2 cellular contexts compared by ENCODE assay signal in the genomic region with DNA sequence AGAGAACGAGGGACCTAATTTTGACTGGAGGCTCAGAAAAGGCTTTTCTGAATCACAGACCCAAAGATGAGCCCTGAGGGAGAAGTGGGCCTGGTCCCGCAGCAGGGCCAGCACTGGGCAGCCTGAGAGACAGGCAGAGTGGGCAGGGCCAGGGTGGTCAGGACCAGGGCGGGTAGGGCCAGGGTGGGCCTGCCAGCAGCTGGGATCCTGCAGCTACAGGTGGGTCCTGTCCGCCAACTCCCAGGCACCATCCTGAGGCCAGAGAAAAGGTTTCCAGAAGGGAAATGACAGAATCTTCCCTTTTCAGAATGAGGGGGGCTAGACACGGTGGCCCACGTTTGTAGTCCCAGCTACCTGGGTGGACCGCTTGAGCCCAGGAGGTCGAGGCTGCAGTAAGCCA.
TF ChIP-seq lines count a peak whose summit lies in the region.

No MANE protein-coding gene starts in this region.

TF ChIP-seq in IMR-90, 13 proteins besides CTCF, POLR2A, EP300 and RAD21:
- no peak for TF ChIP-seq RCOR1 (IDR thresholded peaks at IDR 0.05; ENCODE audit: insufficient replicate concordance, low read length)
- no peak for TF ChIP-seq NFE2L2 (IDR thresholded peaks at IDR 0.05; ENCODE audit: low read depth, low read length)
- TF ChIP-seq CEBPB (IDR thresholded peaks at IDR 0.05; ENCODE audit: low read depth, low read length), result no peak
- TF ChIP-seq, protein P1, sequence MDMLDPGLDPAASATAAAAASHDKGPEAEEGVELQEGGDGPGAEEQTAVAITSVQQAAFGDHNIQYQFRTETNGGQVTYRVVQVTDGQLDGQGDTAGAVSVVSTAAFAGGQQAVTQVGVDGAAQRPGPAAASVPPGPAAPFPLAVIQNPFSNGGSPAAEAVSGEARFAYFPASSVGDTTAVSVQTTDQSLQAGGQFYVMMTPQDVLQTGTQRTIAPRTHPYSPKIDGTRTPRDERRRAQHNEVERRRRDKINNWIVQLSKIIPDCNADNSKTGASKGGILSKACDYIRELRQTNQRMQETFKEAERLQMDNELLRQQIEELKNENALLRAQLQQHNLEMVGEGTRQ (IDR thresholded peaks at IDR 0.05; ENCODE audit: low read depth, low read length), result no peak

TF ChIP-seq in endothelial cell of umbilical vein, 7 proteins besides CTCF, POLR2A, EP300 and RAD21:
- TF ChIP-seq, protein P2, sequence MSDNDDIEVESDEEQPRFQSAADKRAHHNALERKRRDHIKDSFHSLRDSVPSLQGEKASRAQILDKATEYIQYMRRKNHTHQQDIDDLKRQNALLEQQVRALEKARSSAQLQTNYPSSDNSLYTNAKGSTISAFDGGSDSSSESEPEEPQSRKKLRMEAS (IDR thresholded peaks at IDR 0.05; ENCODE audit: insufficient read depth, insufficient read length), result no peak
- no peak for TF ChIP-seq JUN (IDR thresholded peaks at IDR 0.05; ENCODE audit: borderline replicate concordance, insufficient read depth, insufficient read length, low read depth)
- TF ChIP-seq GATA2 (IDR thresholded peaks at IDR 0.05; ENCODE audit: insufficient read depth, insufficient read length, low read depth, low read length), result no peak
- no peak for TF ChIP-seq EZH2 (IDR thresholded peaks at IDR 0.05; ENCODE audit: borderline replicate concordance, low read depth, low read length, severe bottlenecking)
- TF ChIP-seq MYC (IDR thresholded peaks at IDR 0.05; ENCODE audit: low read depth, low read length), result no peak
- no peak for TF ChIP-seq FOS (IDR thresholded peaks at IDR 0.05; ENCODE audit: borderline replicate concordance, insufficient read depth, low read length)
- no peak for TF ChIP-seq POLR2AphosphoS5 (IDR thresholded peaks at IDR 0.05; ENCODE audit: insufficient read depth, low read depth, low read length)
